Comparison of ENCODE assay signal across 8 cellular contexts in the genomic region with DNA sequence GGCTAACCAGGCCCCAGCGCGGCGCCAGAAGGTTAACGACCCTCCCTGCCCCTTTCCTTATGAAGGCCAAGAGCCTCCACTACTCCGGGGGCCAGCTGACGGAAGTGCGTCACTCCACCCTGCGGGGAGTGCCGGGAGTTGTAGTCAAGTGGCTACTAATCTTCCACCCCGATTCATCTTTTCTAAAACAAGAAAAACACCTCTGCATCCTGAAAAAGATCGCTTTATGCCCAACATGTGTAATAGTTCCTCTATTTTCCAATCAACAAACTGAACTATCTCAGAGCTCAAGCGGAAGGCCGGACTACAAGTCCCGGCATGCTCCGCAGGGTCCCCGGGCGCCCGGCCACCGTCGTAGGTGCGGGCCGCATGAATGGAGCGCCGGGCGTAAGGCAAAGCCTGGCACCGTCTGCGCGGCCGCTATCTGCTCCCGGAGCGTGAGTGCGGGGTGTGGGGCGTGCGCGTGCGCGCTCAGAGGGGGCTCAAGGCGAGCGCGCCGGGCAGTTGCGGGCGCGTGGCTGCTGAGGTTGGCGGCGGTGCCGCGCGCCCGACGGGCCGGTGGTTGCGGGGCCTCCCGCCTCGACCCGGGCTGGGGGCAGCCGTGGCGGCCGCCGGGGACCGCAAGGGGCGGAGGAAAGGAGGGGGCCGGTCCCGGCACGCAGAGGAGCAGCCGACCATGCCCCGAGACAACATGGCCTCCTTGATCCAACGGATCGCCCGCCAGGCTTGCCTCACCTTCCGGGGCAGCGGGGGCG. TPM values are rescaled to one million over a fixed set of nuclear protein-coding genes. Genes with fewer than 3 reads are reported as not detected.
A peak's percentile ranks its signal among the peaks of the same experiment; 100 is the strongest.
DNase-seq lines count a peak whose midpoint lies in the region; ATAC-seq, FAIRE-seq and TF ChIP-seq lines count a peak whose summit lies in the region.

Gene ADO (plus strand): TSS at position 337 of the 755 bp plus-strand sequence. CDS start 340 bp downstream, at position 677.

- H3K4me2 ChIP-seq in OCI-LY1 (ENCODE audit: low read length) = peak within 1 kb of the TSS; percentile 94

- H3K27me3 ChIP-seq in HUES48 (ENCODE audit: control insufficient read depth, insufficient read depth, low read length) = no peaks in the 10 kb centered on the region
- no peaks in the 10 kb centered on the region for H3K27me3 ChIP-seq in OCI-LY1 (ENCODE audit: insufficient read depth, low read length)

- H3K9me2 ChIP-seq in OCI-LY1 (ENCODE audit: low read depth, low read length) = no peaks in the 10 kb centered on the region

- DNase-seq in D721Med (ENCODE audit: insufficient read length, low spot score) = peak; percentile 69
- DNase-seq in activated T-cell treated with anti-CD3 and anti-CD28 coated beads, Interleukin-2, amount 50 U/mL, for 24 hours = peak; percentile 88
- peak; percentile 53 for DNase-seq in epithelial cell of proximal tubule (ENCODE audit: low read depth)
- DNase-seq in mucosa of gallbladder (ENCODE audit: low spot score) = peak; percentile 77
- DNase-seq in stimulated activated CD8-positive, alpha-beta memory T cell treated with anti-CD3 and anti-CD28 coated beads, Interleukin-7, amount 100 ng/mL, for 48 hours (ENCODE audit: extremely low read depth in 1 of 2, low read depth in 1 of 2) = peak; percentile 64 to 67

- no peak for TF ChIP-seq CTCF in D721Med (IDR thresholded peaks at IDR 0.05; ENCODE audit: insufficient read depth, missing control alignments)
- no peak for TF ChIP-seq CTCF in OCI-LY1 (IDR thresholded peaks at IDR 0.05; ENCODE audit: low read length)
- no peak for TF ChIP-seq CTCF in epithelial cell of proximal tubule (conservative IDR thresholded peaks at IDR 0.05; ENCODE audit: low read depth, low read length)

- peak within 1 kb of the TSS; percentile 92 for H2AFZ ChIP-seq in OCI-LY1 (ENCODE audit: low read length)

- peak within 1 kb of the TSS; percentile 100 for H3K27ac Mint-ChIP-seq in activated T-cell treated with anti-CD3 and anti-CD28 coated beads, Interleukin-2, amount 50 U/mL, for 24 hours

- peak; percentile 89 for ATAC-seq in GM21423 (IDR thresholded peaks at IDR 0.05; ENCODE audit: unreplicated experiment)

- H3K4me3 Mint-ChIP-seq in activated T-cell treated with anti-CD3 and anti-CD28 coated beads, Interleukin-2, amount 50 U/mL, for 24 hours = peak within 1 kb of the TSS; percentile 90

- H3K9me3 ChIP-seq in HUES48 (ENCODE audit: control insufficient read depth, insufficient read depth, low read length) = no peaks in the 10 kb centered on the region
- no peaks in the 10 kb centered on the region for H3K9me3 ChIP-seq in OCI-LY1 (ENCODE audit: low read length)

- no peak for FAIRE-seq in D721Med (lab: Jason Lieb, UNC)

- H3K4me3 ChIP-seq in HUES48 (ENCODE audit: low read depth, low read length) = peak within 1 kb of the TSS; percentile 87
- H3K4me3 ChIP-seq in OCI-LY1 (ENCODE audit: low read depth, low read length, poor library complexity, severe bottlenecking) = peak within 1 kb of the TSS; percentile 81
- peak within 1 kb of the TSS; percentile 77 for H3K4me3 ChIP-seq in epithelial cell of proximal tubule (ENCODE audit: low read depth, low read length)

- peak within 1 kb of the TSS; percentile 85 for H3K27ac ChIP-seq in HUES48 (ENCODE audit: low read depth, low read length)
- peak within 1 kb of the TSS; percentile 66 for H3K27ac ChIP-seq in OCI-LY1 (ENCODE audit: low read depth, low read length, poor library complexity, severe bottlenecking)

- 0 out of 2 replicates have a peak, but pooled peaks cover 4% of the 10 kb centered on the region for H4K20me1 ChIP-seq in OCI-LY1 (ENCODE audit: insufficient read depth, low read length)

- no peaks in the 10 kb centered on the region for H3K9me3 Mint-ChIP-seq in activated T-cell treated with anti-CD3 and anti-CD28 coated beads, Interleukin-2, amount 50 U/mL, for 24 hours

- peaks cover 42% of the 10 kb centered on the region for H3K4me1 Mint-ChIP-seq in activated T-cell treated with anti-CD3 and anti-CD28 coated beads, Interleukin-2, amount 50 U/mL, for 24 hours (ENCODE audit: low read depth)

- peaks cover 36% of the 10 kb centered on the region for H3K4me1 ChIP-seq in HUES48 (ENCODE audit: control insufficient read depth, insufficient read depth, low read length)
- H3K4me1 ChIP-seq in OCI-LY1 (ENCODE audit: insufficient read depth, low read length, severe bottlenecking) = peaks cover 29% of the 10 kb centered on the region

- no peaks in the 10 kb centered on the region for H3F3A ChIP-seq in OCI-LY1 (ENCODE audit: insufficient read depth, low read length)

- no peaks in the 10 kb centered on the region; the same call in 1 of the 2 replicates for H3K36me3 ChIP-seq in HUES48 (ENCODE audit: control insufficient read depth, insufficient read depth, low read length)
- peaks cover 28% of the 10 kb centered on the region for H3K36me3 ChIP-seq in OCI-LY1 (ENCODE audit: insufficient read depth, low read length)

- H3K36me3 Mint-ChIP-seq in activated T-cell treated with anti-CD3 and anti-CD28 coated beads, Interleukin-2, amount 50 U/mL, for 24 hours (ENCODE audit: low read depth) = peaks cover 47% of the 10 kb centered on the region

- no peaks in the 10 kb centered on the region for H3K27me3 Mint-ChIP-seq in activated T-cell treated with anti-CD3 and anti-CD28 coated beads, Interleukin-2, amount 50 U/mL, for 24 hours

- H3K79me2 ChIP-seq in OCI-LY1 (ENCODE audit: insufficient read depth, low read length) = no peaks in the 10 kb centered on the region

- peak within 1 kb of the TSS; percentile 73 for H3K9ac ChIP-seq in HUES48 (ENCODE audit: low read depth, low read length)
- H3K9ac ChIP-seq in OCI-LY1 (ENCODE audit: low read length) = peak within 1 kb of the TSS; percentile 88

RNA-seq across cellular contexts. Expression of gene ADO, which starts in this region (rescaled TPM):
- total RNA-seq in epithelial cell of proximal tubule (19.8 and 22.8 TPM in 2 replicates), mucosa of gallbladder (21.2 TPM)

Comparison
In these comparisons a context has a peak if more than half of its experiments do, and no peak if none do; other contexts are left out.
1. Peak in every context shown above with its lines: DNase-seq, ATAC-seq, H3K4me3 ChIP-seq and H3K27ac ChIP-seq.